23 cellular contexts compared by ENCODE assay signal in genomic region chrX:26445288-26445687, GRCh38.
"Had no signal": no experiment of that assay in that cellular context is flagged by ENCODE, and none has a peak within 500 bp of the region (broad histone marks: within the 10 kb centered on the region; RNA-seq: fewer than 3 reads in every experiment).

No MANE protein-coding gene starts in this region.

- FAIRE-seq: endometrium, frontal cortex, islet of Langerhans, keratinocyte had no signal

- DNase-seq: colonic mucosa; cortex of kidney; effector CD8-positive, alpha-beta T cell; effector memory CD8-positive, alpha-beta T cell; endodermal cell; erythroblast; foreskin keratinocyte; heart right ventricle; hippocampal formation; left cardiac atrium; left lung; left ventricle myocardium superior; lower lobe of right lung; mesenchymal stem cell; mucosa of descending colon; naive B cell had no signal

- ATAC-seq: effector memory CD8-positive, alpha-beta T cell; foreskin keratinocyte; gastroesophageal sphincter; heart right ventricle; left cardiac atrium; left lung; left ventricle myocardium superior; lower lobe of right lung; mucosa of descending colon had no signal

- H3K36me3 ChIP-seq: colonic mucosa, esophagus muscularis mucosa, gastroesophageal sphincter, heart right ventricle, left lung, lower lobe of right lung had no signal

- H3K4me3 ChIP-seq: colonic mucosa, esophagus muscularis mucosa, gastroesophageal sphincter, heart right ventricle, left lung, lower lobe of right lung, mucosa of descending colon had no signal

- H3K9me3 ChIP-seq: colonic mucosa, esophagus muscularis mucosa, gastroesophageal sphincter, heart right ventricle, left lung, lower lobe of right lung, mucosa of descending colon had no signal

- H3K27me3 ChIP-seq: colonic mucosa, esophagus muscularis mucosa, foreskin keratinocyte, gastroesophageal sphincter, heart right ventricle, left lung had no signal

- H3K27ac ChIP-seq: colonic mucosa, epithelial cell of prostate, esophagus muscularis mucosa, foreskin keratinocyte, gastroesophageal sphincter, heart right ventricle, left lung, lower lobe of right lung had no signal

- H3K4me1 ChIP-seq: colonic mucosa, esophagus muscularis mucosa, foreskin keratinocyte, gastroesophageal sphincter, heart right ventricle, left lung, lower lobe of right lung had no signal
